In genomic region chr14:92122351-92122677, GRCh38 we compare ENCODE assay signal across 8 cellular contexts. TPM values are rescaled to one million over a fixed set of nuclear protein-coding genes. Genes with fewer than 3 reads are reported as not detected.
DNase-seq lines count a peak whose midpoint lies in the region; ATAC-seq and TF ChIP-seq lines count a peak whose summit lies in the region.

No MANE protein-coding gene starts in this region.

- TF ChIP-seq CTCF in CD8-positive, alpha-beta T cell (IDR thresholded peaks at IDR 0.05) = no peak

- peaks cover 31% of the 10 kb centered on the region for H3K4me1 ChIP-seq in CD8-positive, alpha-beta T cell (ENCODE audit: insufficient read depth, low read length)
- no peaks in the 10 kb centered on the region for H3K4me1 ChIP-seq in iPS-18a (ENCODE audit: control insufficient read depth, low read depth, low read length)

- DNase-seq in CD8-positive, alpha-beta T cell = peak in 2 of 7 experiments; percentile 25 to 53
- DNase-seq in NCI-H1694 (lab: John Stamatoyannopoulos, UW) = peak; percentile 33
- DNase-seq in astrocyte of the hippocampus (ENCODE audit: low read depth, low spot score) = peak; percentile 67
- no peak for DNase-seq in skeletal muscle cell (ENCODE audit: low read depth)
- no peak for DNase-seq in activated gamma-delta T cell treated with Interleukin-2 at 50 U/mL for 16 hours

- peak overlapping the region; percentile 86 for H3K4me3 ChIP-seq in CD8-positive, alpha-beta T cell (ENCODE audit: low read depth, low read length)
- peak overlapping the region; percentile 84 for H3K4me3 ChIP-seq in iPS-18a (ENCODE audit: low read length)
- H3K4me3 ChIP-seq in skeletal muscle cell (ENCODE audit: low read depth, low read length) = peak overlapping the region; percentile 94

- H3K4me1 Mint-ChIP-seq in CD8-positive, alpha-beta T cell (ENCODE audit: low read depth) = peaks cover 58% of the 10 kb centered on the region

- H3K27me3 ChIP-seq in CD8-positive, alpha-beta T cell (ENCODE audit: insufficient read depth, low read length) = no peaks in the 10 kb centered on the region
- H3K27me3 ChIP-seq in iPS-18a (ENCODE audit: control insufficient read depth, insufficient read depth, low read length) = no peaks in the 10 kb centered on the region

- intact Hi-C loops in CD8-positive, alpha-beta T cell (cut with DNase I, micrococcal nuclease) = loop anchor here (5.0 to 10.0 kb wide), 5 partner anchors 410 to 1365 kb away; partner anchors contain the start of genes GOLGA5 (in 1 of the 2) and RPS6KA5 (in 1 of the 2)

- CTCF ChIA-PET in CD8-positive, alpha-beta T cell (lab: Charles Lee) = interaction anchor here (0.8 to 2.3 kb wide), 6 partner anchors 11 to 481 kb away, joined by 3 to 23 read pairs (median 4); partner anchors contain the start of gene ATXN3

- peak overlapping the region; percentile 99 for H3K27ac Mint-ChIP-seq in CD8-positive, alpha-beta T cell

- peak overlapping the region; percentile 99 for H3K9ac ChIP-seq in iPS-18a (ENCODE audit: low read length)

- H3K9me3 ChIP-seq in CD8-positive, alpha-beta T cell (ENCODE audit: low read length) = no peaks in the 10 kb centered on the region
- no peaks in the 10 kb centered on the region for H3K9me3 ChIP-seq in iPS-18a (ENCODE audit: control insufficient read depth, low read depth, low read length)

- peaks cover 39% of the 10 kb centered on the region for H3K36me3 Mint-ChIP-seq in CD8-positive, alpha-beta T cell

- H3K9me3 Mint-ChIP-seq in CD8-positive, alpha-beta T cell = no peaks in the 10 kb centered on the region

- no peaks in the 10 kb centered on the region for H3K27me3 Mint-ChIP-seq in CD8-positive, alpha-beta T cell (ENCODE audit: low read depth)

- POLR2A ChIA-PET in CD8-positive, alpha-beta T cell (lab: Charles Lee) = interaction anchor here (0.6 to 4.5 kb wide), 18 partner anchors 11 to 1725 kb away, joined by 3 to 63 read pairs (median 4); partner anchors contain the start of genes ATXN3, CALM1, PPP4R3A and TRIP11

- peak overlapping the region; percentile 99 for H3K4me3 Mint-ChIP-seq in CD8-positive, alpha-beta T cell

- peak overlapping the region; percentile 88 for H3K27ac ChIP-seq in CD8-positive, alpha-beta T cell (ENCODE audit: low read depth, low read length)
- peak overlapping the region; percentile 96 for H3K27ac ChIP-seq in iPS-18a (ENCODE audit: low read length)

- no peak for ATAC-seq in CD8-positive, alpha-beta T cell
- ATAC-seq in GM19351 (IDR thresholded peaks at IDR 0.05; ENCODE audit: unreplicated experiment) (peak; percentile 24), HG02885 (IDR thresholded peaks at IDR 0.05; ENCODE audit: poor library complexity, unreplicated experiment) (no peak)

- no peaks in the 10 kb centered on the region for H3K36me3 ChIP-seq in CD8-positive, alpha-beta T cell (ENCODE audit: insufficient read depth, low read length)
- H3K36me3 ChIP-seq in iPS-18a (ENCODE audit: control insufficient read depth, low read depth, low read length) = peaks cover 23% of the 10 kb centered on the region

RNA-seq across cellular contexts. Expression of gene CPSF2, which starts 0.5 kb away (rescaled TPM):
- total RNA-seq in CD8-positive, alpha-beta T cell = 10 to 100 TPM; 12.1 to 14.2 TPM

RNA-seq across cellular contexts. Expression of gene NDUFB1, which starts 0.8 kb away (rescaled TPM):
- total RNA-seq in CD8-positive, alpha-beta T cell = 10 to 100 TPM; 38.5 to 43.9 TPM

RNA-seq across cellular contexts. Expression of gene ATXN3, which starts 15.9 kb away (rescaled TPM):
- total RNA-seq in CD8-positive, alpha-beta T cell = 10 to 100 TPM; 26.5 to 27.2 TPM

Comparison
In these comparisons a context has a peak if more than half of its experiments do, and no peak if none do; other contexts are left out.
1. DNase-seq: peak in NCI-H1694 (single experiment) and astrocyte of the hippocampus (single experiment); none in skeletal muscle cell (single experiment) and activated gamma-delta T cell treated with Interleukin-2 at 50 U/mL for 16 hours (single experiment).
2. Peak in every context shown above with its lines, with median percentiles within 50 percentile points of each other: H3K4me3 ChIP-seq.